Comparison of ENCODE assay signal across 21 cellular contexts in genomic region chr2:216346781-216347180, GRCh38. TPM values are rescaled to one million over a fixed set of nuclear protein-coding genes. Genes with fewer than 3 reads are reported as not detected.
DNase-seq lines count a peak whose midpoint lies in the region; ATAC-seq, FAIRE-seq and TF ChIP-seq lines count a peak whose summit lies in the region.
"Had no signal": no experiment of that assay in that cellular context is flagged by ENCODE, and none has a peak within 500 bp of the region (broad histone marks: within the 10 kb centered on the region; RNA-seq: fewer than 3 reads in every experiment).

No MANE protein-coding gene starts in this region.

- H3K27ac Mint-ChIP-seq in activated CD4-positive, alpha-beta memory T cell treated with anti-CD3 and anti-CD28 coated beads for 36 hours = peak overlapping the region; percentile 5
- no peak overlapping the region for H3K27ac Mint-ChIP-seq in activated CD4-positive, alpha-beta memory T cell treated with anti-CD3 and anti-CD28 coated beads, Interleukin-2, amount 10 ng/mL, durations not matched to agents 7 days and 5 days
- H3K27ac Mint-ChIP-seq: endodermal cell; nephron; T-helper 1 cell treated with Interleukin-12 subunit alpha and Interleukin-12 subunit beta and Interleukin-4 antibody, amounts not matched to agents 30 μg/mL and 1 μg/mL, for 36 hours had no signal

- H3K9ac ChIP-seq in Loucy (ENCODE audit: low read depth, low read length, poor library complexity, severe bottlenecking) = peak overlapping the region; percentile 61

- H3K9me3 ChIP-seq in Loucy (ENCODE audit: insufficient read depth, low read depth, low read length) = no peaks in the 10 kb centered on the region
- H3K9me3 ChIP-seq: A549, sigmoid colon had no signal

- FAIRE-seq in bronchial epithelial cell (lab: Jason Lieb, UNC) = peak; percentile 32
- FAIRE-seq: A549 had no signal

- POLR2A ChIA-PET in activated CD4-positive, alpha-beta memory T cell treated with anti-CD3 and anti-CD28 coated beads for 36 hours (lab: Charles Lee) = no interaction called here
- POLR2A ChIA-PET in activated CD4-positive, alpha-beta memory T cell treated with anti-CD3 and anti-CD28 coated beads, Interleukin-2, amount 10 ng/mL, durations not matched to agents 7 days and 5 days (lab: Charles Lee) = no interaction called here

- no peaks in the 10 kb centered on the region for H3K36me3 ChIP-seq in Loucy (ENCODE audit: insufficient read depth, low read length)
- H3K36me3 ChIP-seq in bronchial epithelial cell (ENCODE audit: control insufficient read depth, insufficient read depth, low read length) = no peaks in the 10 kb centered on the region
- H3K36me3 ChIP-seq: sigmoid colon, WERI-Rb-1 had no signal

- ATAC-seq in GM21526 (IDR thresholded peaks at IDR 0.05; ENCODE audit: low FRiP score, unreplicated experiment) = no peak
- ATAC-seq: A549 had no signal

- intact Hi-C loops in activated CD4-positive, alpha-beta memory T cell treated with anti-CD3 and anti-CD28 coated beads for 36 hours (cut with micrococcal nuclease) = loop anchor here (5.0 to 10.0 kb wide), 3 partner anchors 124 to 332 kb away; partner anchors contain the start of gene MREG

- peaks cover 7% of the 10 kb centered on the region; the same call in 1 of the 2 replicates for H3F3A ChIP-seq in Loucy (ENCODE audit: low read depth)

- no peak overlapping the region for H3K4me3 Mint-ChIP-seq in activated CD4-positive, alpha-beta memory T cell treated with anti-CD3 and anti-CD28 coated beads for 36 hours
- H3K4me3 Mint-ChIP-seq in activated CD4-positive, alpha-beta memory T cell treated with anti-CD3 and anti-CD28 coated beads, Interleukin-2, amount 10 ng/mL, durations not matched to agents 7 days and 5 days = no peak overlapping the region
- H3K4me3 Mint-ChIP-seq: endodermal cell; nephron; T-helper 1 cell treated with Interleukin-12 subunit alpha and Interleukin-12 subunit beta and Interleukin-4 antibody, amounts not matched to agents 30 μg/mL and 1 μg/mL, for 36 hours had no signal

- TF ChIP-seq CTCF in Loucy (conservative IDR thresholded peaks at IDR 0.05; ENCODE audit: low read length) (no peak), bronchial epithelial cell (IDR thresholded peaks at IDR 0.05; ENCODE audit: insufficient read depth, low read length, severe bottlenecking) (no peak)

- H3K36me3 Mint-ChIP-seq in activated CD4-positive, alpha-beta memory T cell treated with anti-CD3 and anti-CD28 coated beads for 36 hours = no peaks in the 10 kb centered on the region
- H3K36me3 Mint-ChIP-seq in activated CD4-positive, alpha-beta memory T cell treated with anti-CD3 and anti-CD28 coated beads, Interleukin-2, amount 10 ng/mL, durations not matched to agents 7 days and 5 days (ENCODE audit: low read depth) = no peaks in the 10 kb centered on the region

- CTCF ChIA-PET in activated CD4-positive, alpha-beta memory T cell treated with anti-CD3 and anti-CD28 coated beads for 36 hours (lab: Charles Lee) = interaction anchor here (0.6 to 1.3 kb wide), 2 partner anchors 18 to 200 kb away, joined by 3 read pairs; no protein-coding TSS in a partner anchor
- CTCF ChIA-PET in activated CD4-positive, alpha-beta memory T cell treated with anti-CD3 and anti-CD28 coated beads, Interleukin-2, amount 10 ng/mL, durations not matched to agents 7 days and 5 days (lab: Charles Lee) = no interaction called here

- H3K4me2 ChIP-seq in Loucy (ENCODE audit: low read depth, low read length, poor library complexity, severe bottlenecking) = peak overlapping the region; percentile 65
- H3K4me2 ChIP-seq: A549 had no signal

- no peaks in the 10 kb centered on the region for H3K79me2 ChIP-seq in Loucy (ENCODE audit: insufficient read depth, low read length)

- no peaks in the 10 kb centered on the region for H4K20me1 ChIP-seq in Loucy (ENCODE audit: insufficient read depth, low read length, poor library complexity, severe bottlenecking)

- peaks cover 46% of the 10 kb centered on the region for H3K4me1 Mint-ChIP-seq in activated CD4-positive, alpha-beta memory T cell treated with anti-CD3 and anti-CD28 coated beads for 36 hours (ENCODE audit: low read depth)
- H3K4me1 Mint-ChIP-seq in activated CD4-positive, alpha-beta memory T cell treated with anti-CD3 and anti-CD28 coated beads, Interleukin-2, amount 10 ng/mL, durations not matched to agents 7 days and 5 days = peaks cover 40% of the 10 kb centered on the region

- peak overlapping the region; percentile 23 for H2AFZ ChIP-seq in Loucy (ENCODE audit: low read length)

- H3K4me3 ChIP-seq in Loucy (ENCODE audit: low read length, poor library complexity, severe bottlenecking) = peak overlapping the region; percentile 43
- H3K4me3 ChIP-seq in bronchial epithelial cell (ENCODE audit: low read depth, low read length) = no peak overlapping the region
- H3K4me3 ChIP-seq: A549, sigmoid colon had no signal

- no peaks in the 10 kb centered on the region for H3K9me3 Mint-ChIP-seq in activated CD4-positive, alpha-beta memory T cell treated with anti-CD3 and anti-CD28 coated beads for 36 hours
- no peaks in the 10 kb centered on the region for H3K9me3 Mint-ChIP-seq in activated CD4-positive, alpha-beta memory T cell treated with anti-CD3 and anti-CD28 coated beads, Interleukin-2, amount 10 ng/mL, durations not matched to agents 7 days and 5 days
- H3K9me3 Mint-ChIP-seq: endodermal cell; nephron; T-helper 1 cell treated with Interleukin-12 subunit alpha and Interleukin-12 subunit beta and Interleukin-4 antibody, amounts not matched to agents 30 μg/mL and 1 μg/mL, for 36 hours had no signal

- H3K4me1 ChIP-seq in Loucy (ENCODE audit: insufficient read depth, low read length, poor library complexity, severe bottlenecking) = peaks cover 98% of the 10 kb centered on the region
- H3K4me1 ChIP-seq: sigmoid colon had no signal

- H3K9me2 ChIP-seq in Loucy (replicated peaks; ENCODE audit: low read depth, low read length) = no peaks in the 10 kb centered on the region

- H3K27me3 ChIP-seq in Loucy (ENCODE audit: insufficient read depth, low read length, poor library complexity, severe bottlenecking) (no peaks in the 10 kb centered on the region), bronchial epithelial cell (ENCODE audit: control insufficient read depth, insufficient read depth, low read length) (no peaks in the 10 kb centered on the region)
- H3K27me3 ChIP-seq: sigmoid colon had no signal

- peak; percentile 38 for DNase-seq in activated CD4-positive, alpha-beta memory T cell treated with anti-CD3 and anti-CD28 coated beads for 36 hours
- DNase-seq in activated CD4-positive, alpha-beta memory T cell treated with anti-CD3 and anti-CD28 coated beads, Interleukin-2, amount 10 ng/mL, durations not matched to agents 7 days and 5 days = no peak
- DNase-seq in bronchial epithelial cell (ENCODE audit: low read depth) (no peak), mesenteric fat pad (ENCODE audit: low spot score) (no peak), SHP77 (lab: John Stamatoyannopoulos, UW) (no peak)
- DNase-seq in stimulated activated CD4-positive, alpha-beta T cell treated with anti-CD3 and anti-CD28 coated beads, Interleukin-4, amount 100 ng/mL, for 24 hours = peak; percentile 25
- DNase-seq: activated effector memory CD4-positive, alpha-beta T cell treated with anti-CD3 and anti-CD28 coated beads, Interleukin-2, amount 50 U/mL, for 16 hours; DMS 273 treated with DMSO at 0.1 percent for 48 hours; endodermal cell; hippocampal formation; IMR-90; NCI-H1694 treated with DMSO at 0.1 percent for 48 hours; NCI-H774; SIG-M5; sigmoid colon; WERI-Rb-1 had no signal

- no peaks in the 10 kb centered on the region for H3K27me3 Mint-ChIP-seq in activated CD4-positive, alpha-beta memory T cell treated with anti-CD3 and anti-CD28 coated beads for 36 hours
- H3K27me3 Mint-ChIP-seq in activated CD4-positive, alpha-beta memory T cell treated with anti-CD3 and anti-CD28 coated beads, Interleukin-2, amount 10 ng/mL, durations not matched to agents 7 days and 5 days = no peaks in the 10 kb centered on the region

RNA-seq across cellular contexts. Expression of gene MARCHF4, which starts 25.5 kb away (rescaled TPM):
- not detected for total RNA-seq in activated CD4-positive, alpha-beta memory T cell treated with anti-CD3 and anti-CD28 coated beads for 36 hours
- not detected for total RNA-seq in activated CD4-positive, alpha-beta memory T cell treated with anti-CD3 and anti-CD28 coated beads, Interleukin-2, amount 10 ng/mL, durations not matched to agents 7 days and 5 days
- total RNA-seq in bronchial epithelial cell = not detected in 2 replicates
- not detected for total RNA-seq in mesenteric fat pad

Comparison
In these comparisons a context has a peak if more than half of its experiments do, and no peak if none do; other contexts are left out.
1. DNase-seq: peak in activated CD4-positive, alpha-beta memory T cell treated with anti-CD3 and anti-CD28 coated beads for 36 hours (single experiment) and stimulated activated CD4-positive, alpha-beta T cell treated with anti-CD3 and anti-CD28 coated beads, Interleukin-4, amount 100 ng/mL, for 24 hours (single experiment); none in activated CD4-positive, alpha-beta memory T cell treated with anti-CD3 and anti-CD28 coated beads, Interleukin-2, amount 10 ng/mL, durations not matched to agents 7 days and 5 days (single experiment), bronchial epithelial cell (single experiment), mesenteric fat pad (single experiment) and SHP77 (0 of 2).